In genomic region chr19:52991484-52991883, GRCh38 we compare ENCODE assay signal across 15 cellular contexts. TPM values are rescaled to one million over a fixed set of nuclear protein-coding genes. Genes with fewer than 3 reads are reported as not detected.
DNase-seq lines count a peak whose midpoint lies in the region; ATAC-seq and TF ChIP-seq lines count a peak whose summit lies in the region.
"Had no signal": no experiment of that assay in that cellular context is flagged by ENCODE, and none has a peak within 500 bp of the region (broad histone marks: within the 10 kb centered on the region; RNA-seq: fewer than 3 reads in every experiment).

No MANE protein-coding gene starts in this region.

- no peak for ATAC-seq in GM18498 (IDR thresholded peaks at IDR 0.05; ENCODE audit: unreplicated experiment)
- ATAC-seq: activated CD4-positive, CD25-positive, alpha-beta regulatory T cell treated with anti-CD3 and anti-CD28 coated beads, Interleukin-2, amount 50 U/mL, for 24 hours; gastrocnemius medialis had no signal

- DNase-seq in AG20443 (ENCODE audit: low spot score) (peak; percentile 52), HT-29 (ENCODE audit: low spot score) (peak; percentile 61), astrocyte of the spinal cord (ENCODE audit: low read depth, low spot score) (peak; percentile 17), kidney glomerular epithelial cell (lab: John Stamatoyannopoulos, UW) (peak; percentile 53), NCI-H1417 (lab: John Stamatoyannopoulos, UW) (no peak), NCI-H524 (lab: John Stamatoyannopoulos, UW) (no peak)
- no peak for DNase-seq in activated CD4-positive, alpha-beta T cell treated with anti-CD3 and anti-CD28 coated beads for 1 hour
- DNase-seq: activated naive CD4-positive, alpha-beta T cell treated with Interleukin-2 at 50 U/mL for 16 hours; gastrocnemius medialis; NCI-H1436 treated with DMSO at 0.1 percent for 48 hours; stimulated activated CD4-positive, alpha-beta T cell treated with anti-CD3 and anti-CD28 coated beads, Interleukin-1b, Interleukin-23, amount 100 ng/mL, for 48 hours had no signal

- no peak overlapping the region for H3K4me3 ChIP-seq in astrocyte of the spinal cord (ENCODE audit: low read depth, low read length)
- H3K4me3 ChIP-seq: gastrocnemius medialis had no signal

- TF ChIP-seq CTCF in astrocyte of the spinal cord (IDR thresholded peaks at IDR 0.05; ENCODE audit: low read depth, low read length), result no peak

- in situ Hi-C loops in astrocyte of the spinal cord (cut with HindIII; ENCODE audit: low sequenced_read_pairs), result no loop called here

RNA-seq across cellular contexts. Expression of gene ERVV-1, which starts 22.2 kb away (rescaled TPM):
- not detected in 2 replicates for total RNA-seq in HT-29 (2014; rRNA removed; shearing (Covaris generic))
- total RNA-seq: OCI-LY7, suprapubic skin had no signal

RNA-seq across cellular contexts. Expression of gene ZNF816, which starts 28.8 kb away (rescaled TPM):
- total RNA-seq in HT-29 (2014; rRNA removed; shearing (Covaris generic)), result 8.9 and 12.3 TPM in 2 replicates

RNA-seq across cellular contexts. Expression of gene ERVV-2, which starts 53.1 kb away (rescaled TPM):
- not detected in 2 replicates for total RNA-seq in HT-29 (2014; rRNA removed; shearing (Covaris generic))
- total RNA-seq: gastrocnemius medialis, OCI-LY7, suprapubic skin had no signal

Comparison
In these comparisons a context has a peak if more than half of its experiments do, and no peak if none do; other contexts are left out.
1. DNase-seq: peak in AG20443 (single experiment), HT-29 (single experiment), astrocyte of the spinal cord (single experiment) and kidney glomerular epithelial cell (single experiment); none in activated CD4-positive, alpha-beta T cell treated with anti-CD3 and anti-CD28 coated beads for 1 hour (single experiment), NCI-H1417 (0 of 3) and NCI-H524 (0 of 2).